ENCODE assay signal across 14 cellular contexts in genomic region chr7:92823042-92823441, GRCh38.
"Had no signal": no experiment of that assay in that cellular context is flagged by ENCODE, and none has a peak within 500 bp of the region (broad histone marks: within the 10 kb centered on the region; RNA-seq: fewer than 3 reads in every experiment).

No MANE protein-coding gene starts in this region.

- H3K36me3 ChIP-seq: breast epithelium, upper lobe of left lung had no signal

- DNase-seq: activated CD4-positive, CD25-positive, alpha-beta regulatory T cell; activated CD8-positive, alpha-beta T cell treated with anti-CD3 and anti-CD28 coated beads, Interleukin-2, amount 10 ng/mL, durations not matched to agents 7 days and 5 days; activated naive CD8-positive, alpha-beta T cell treated with anti-CD3 and anti-CD28 coated beads, Interleukin-2, amount 10 ng/mL, durations not matched to agents 7 days and 5 days; aorta; dorsolateral prefrontal cortex; foreskin keratinocyte; head of caudate nucleus; naive thymus-derived CD4-positive, alpha-beta T cell; posterior cingulate gyrus; right cardiac atrium; SHP77 treated with DMSO at 0.1 percent for 48 hours; small intestine; upper lobe of left lung had no signal

- H3K27me3 ChIP-seq: breast epithelium, dorsolateral prefrontal cortex, foreskin keratinocyte, upper lobe of left lung had no signal

- H3K4me1 ChIP-seq: breast epithelium had no signal

- H3K27ac ChIP-seq: breast epithelium, dorsolateral prefrontal cortex, foreskin keratinocyte, upper lobe of left lung had no signal

- H3K27ac Mint-ChIP-seq: activated CD8-positive, alpha-beta T cell treated with anti-CD3 and anti-CD28 coated beads, Interleukin-2, amount 10 ng/mL, durations not matched to agents 7 days and 5 days; activated naive CD8-positive, alpha-beta T cell treated with anti-CD3 and anti-CD28 coated beads, Interleukin-2, amount 10 ng/mL, durations not matched to agents 7 days and 5 days had no signal

- H3K9me3 ChIP-seq: breast epithelium, upper lobe of left lung had no signal

- ATAC-seq: activated CD8-positive, alpha-beta T cell treated with anti-CD3 and anti-CD28 coated beads, Interleukin-2, amount 10 ng/mL, durations not matched to agents 7 days and 5 days; foreskin keratinocyte; naive thymus-derived CD4-positive, alpha-beta T cell; right cardiac atrium had no signal

- H3K27me3 Mint-ChIP-seq: activated naive CD8-positive, alpha-beta T cell treated with anti-CD3 and anti-CD28 coated beads, Interleukin-2, amount 10 ng/mL, durations not matched to agents 7 days and 5 days; naive thymus-derived CD4-positive, alpha-beta T cell had no signal

- H3K4me3 Mint-ChIP-seq: activated CD8-positive, alpha-beta T cell treated with anti-CD3 and anti-CD28 coated beads, Interleukin-2, amount 10 ng/mL, durations not matched to agents 7 days and 5 days; activated naive CD8-positive, alpha-beta T cell treated with anti-CD3 and anti-CD28 coated beads, Interleukin-2, amount 10 ng/mL, durations not matched to agents 7 days and 5 days had no signal

- H3K4me3 ChIP-seq: breast epithelium, dorsolateral prefrontal cortex, upper lobe of left lung had no signal
